Comparison of ENCODE assay signal across 17 cellular contexts in the genomic region with DNA sequence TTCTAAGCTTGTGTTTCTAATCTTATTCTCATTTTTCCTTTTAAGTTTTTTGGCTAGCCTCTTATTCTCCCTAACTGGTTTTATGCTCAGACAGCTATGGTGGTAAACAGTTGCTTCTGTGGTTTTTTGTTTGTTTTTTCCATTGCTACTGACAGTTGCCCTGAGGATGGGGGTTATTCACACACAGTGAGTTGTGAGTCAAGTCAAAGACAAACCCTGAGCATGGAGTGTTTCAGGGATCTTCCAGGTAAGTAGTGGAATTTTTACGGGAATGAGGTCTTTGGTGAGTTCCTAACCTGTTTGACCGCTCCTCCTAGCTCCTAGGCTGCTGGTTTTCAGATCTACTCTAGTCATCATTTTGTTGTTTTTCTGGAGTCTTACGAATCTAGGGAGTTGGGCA.
DNase-seq lines count a peak whose midpoint lies in the region; ATAC-seq and TF ChIP-seq lines count a peak whose summit lies in the region.
"Had no signal": no experiment of that assay in that cellular context is flagged by ENCODE, and none has a peak within 500 bp of the region (broad histone marks: within the 10 kb centered on the region; RNA-seq: fewer than 3 reads in every experiment).

No MANE protein-coding gene starts in this region.

- H3K79me2 ChIP-seq in mammary epithelial cell (ENCODE audit: insufficient read depth, low read length) = no peaks in the 10 kb centered on the region
- H3K79me2 ChIP-seq in smooth muscle cell (ENCODE audit: low read depth) = no peaks in the 10 kb centered on the region

- no peak overlapping the region for H3K27ac Mint-ChIP-seq in MCF 10A (ENCODE audit: low read depth, unreplicated experiment)
- H3K27ac Mint-ChIP-seq in WTC11 = no peak overlapping the region
- no peak overlapping the region for H3K27ac Mint-ChIP-seq in glutamatergic neuron (ENCODE audit: unreplicated experiment)
- H3K27ac Mint-ChIP-seq: CD14-positive monocyte; CD8-positive, alpha-beta T cell had no signal

- TF ChIP-seq CTCF in mammary epithelial cell (conservative IDR thresholded peaks at IDR 0.05 in 1 of 2, IDR thresholded peaks at IDR 0.05 in 1 of 2; ENCODE audit: extremely low read depth in 1 of 2, insufficient read depth in 1 of 2, low read depth in 1 of 2, low read length in 2 of 2) (no peak), MCF 10A (IDR thresholded peaks at IDR 0.05; ENCODE audit: unreplicated experiment) (no peak), WTC11 (IDR thresholded peaks at IDR 0.05) (no peak), smooth muscle cell (IDR thresholded peaks at IDR 0.05; ENCODE audit: borderline replicate concordance, insufficient read depth, poor library complexity, severe bottlenecking) (no peak), esophagus squamous epithelium (IDR thresholded peaks at IDR 0.05) (no peak), foreskin fibroblast (IDR thresholded peaks at IDR 0.05; ENCODE audit: low read depth, low read length) (no peak), glutamatergic neuron (IDR thresholded peaks at IDR 0.05; ENCODE audit: partially characterized antibody, unreplicated experiment) (no peak)

- H3K4me2 ChIP-seq in mammary epithelial cell (ENCODE audit: insufficient read depth, low read depth, low read length) (no peak overlapping the region), smooth muscle cell (no peak overlapping the region)

- H3K9ac ChIP-seq in mammary epithelial cell (ENCODE audit: insufficient read depth, low read length) (no peak overlapping the region), smooth muscle cell (ENCODE audit: low read depth) (no peak overlapping the region)

- no peaks in the 10 kb centered on the region for H3K27me3 Mint-ChIP-seq in MCF 10A (ENCODE audit: insufficient read depth, unreplicated experiment)
- no peaks in the 10 kb centered on the region for H3K27me3 Mint-ChIP-seq in WTC11 (ENCODE audit: low read depth)
- H3K27me3 Mint-ChIP-seq in glutamatergic neuron (ENCODE audit: unreplicated experiment) = peaks cover 2% of the 10 kb centered on the region

- DNase-seq in mammary epithelial cell (peak; percentile 23), MCF 10A (ENCODE audit: unreplicated experiment) (no peak), WTC11 (ENCODE audit: low spot score) (no peak), iPS-NIHi7 (ENCODE audit: extremely low spot score) (peak; percentile 15), smooth muscle cell (lab: John Stamatoyannopoulos, UW; ENCODE audit: unreplicated experiment) (no peak), esophagus squamous epithelium (lab: John Stamatoyannopoulos, UW) (no peak), foreskin fibroblast (no peak), glutamatergic neuron (no peak)
- DNase-seq: CD8-positive, alpha-beta T cell; COR-L47; DMS153; DMS79 treated with DMSO at 0.1 percent for 48 hours; GF-D8 had no signal

- BruUV-seq in mammary epithelial cell (replicated peaks; lab: Mats Ljungman, UMichigan) = no TSS peak
- no TSS peak for BruUV-seq in MCF 10A (replicated peaks; lab: Mats Ljungman, UMichigan)

- dilution Hi-C loops in mammary epithelial cell (cut with HindIII; ENCODE audit: low sequenced_read_pairs) = no loop called here

- TF ChIP-seq POLR2A in esophagus squamous epithelium (IDR thresholded peaks at IDR 0.05) = no peak

- H3K27ac ChIP-seq in mammary epithelial cell (ENCODE audit: insufficient read depth, low read depth, low read length) (no peak overlapping the region), smooth muscle cell (ENCODE audit: low read depth) (peak overlapping the region; percentile 40), esophagus squamous epithelium (no peak overlapping the region)
- H3K27ac ChIP-seq: 22Rv1, HL-60 had no signal

- H4K20me1 ChIP-seq in mammary epithelial cell (ENCODE audit: insufficient read depth, low read length) (no peaks in the 10 kb centered on the region), smooth muscle cell (ENCODE audit: low read depth) (no peaks in the 10 kb centered on the region)

- POLR2A ChIA-PET in MCF 10A (lab: Yijun Ruan, JAX) (no interaction called here), WTC11 (lab: Charles Lee) (no interaction called here)

- in situ Hi-C loops in mammary epithelial cell (cut with MboI; ENCODE audit: low sequenced_read_pairs in 2 of 2) = no loop called here

- H3K4me3 ChIP-seq in mammary epithelial cell (replicated peaks in 1 of 3; ENCODE audit: insufficient read depth in 1 of 3, low read depth in 2 of 3, low read length in 3 of 3) (no peak overlapping the region), smooth muscle cell (no peak overlapping the region), esophagus squamous epithelium (no peak overlapping the region), foreskin fibroblast (ENCODE audit: low read depth in 1 of 2, low read length in 2 of 2) (no peak overlapping the region)
- H3K4me3 ChIP-seq: HAP-1 had no signal

- H3K27me3 ChIP-seq in mammary epithelial cell (ENCODE audit: insufficient read depth, low read length) (no peaks in the 10 kb centered on the region), smooth muscle cell (ENCODE audit: low read depth) (no peaks in the 10 kb centered on the region), esophagus squamous epithelium (no peaks in the 10 kb centered on the region)

- 71% methylated on average over 3 of the region's 3 CpGs for WGBS in mammary epithelial cell (ENCODE audit: low coverage, missing lambda C conversion rate)
- 82% methylated on average over 3 of the region's 3 CpGs for whole genome bisulfite sequencing in smooth muscle cell (ENCODE audit: low lambda C conversion rate)
- WGBS in esophagus squamous epithelium, 2 donors = 83 to 85% methylated on average over 3 of the region's 3 CpGs

- CTCF ChIA-PET in mammary epithelial cell (lab: Charles Lee; ENCODE audit: low non-redundant PET) (no interaction called here), MCF 10A (lab: Yijun Ruan, JAX) (no interaction called here), WTC11 (lab: Charles Lee) (no interaction called here)

- H3K9me3 ChIP-seq in mammary epithelial cell (replicated peaks; ENCODE audit: insufficient read depth, low read length) (no peaks in the 10 kb centered on the region), smooth muscle cell (replicated peaks; ENCODE audit: low read depth) (no peaks in the 10 kb centered on the region), esophagus squamous epithelium (peaks cover 0 to 3% (median 0%) of the 10 kb centered on the region in 3 donors)
- H3K9me3 ChIP-seq: HAP-1 had no signal

- no peaks in the 10 kb centered on the region for H3F3A ChIP-seq in smooth muscle cell (ENCODE audit: low read depth)

- intact Hi-C loops in mammary epithelial cell (cut with micrococcal nuclease) (no loop called here), MCF 10A (cut with micrococcal nuclease) (no loop called here), esophagus squamous epithelium (cut with DNase I) (no loop called here)

- H3K9me3 Mint-ChIP-seq in MCF 10A (ENCODE audit: unreplicated experiment) (peaks cover 7% of the 10 kb centered on the region), WTC11 (peaks cover 7% of the 10 kb centered on the region; the same call in 1 of the 2 replicates), glutamatergic neuron (ENCODE audit: unreplicated experiment) (peaks cover 4% of the 10 kb centered on the region)

- H3K36me3 Mint-ChIP-seq in MCF 10A (ENCODE audit: insufficient read depth, unreplicated experiment) (no peaks in the 10 kb centered on the region), WTC11 (peaks cover 2% of the 10 kb centered on the region; the same call in 1 of the 2 replicates), glutamatergic neuron (ENCODE audit: unreplicated experiment) (peaks cover 19% of the 10 kb centered on the region)

- peak; percentile 41 for ATAC-seq in WTC11
- ATAC-seq: CD8-positive, alpha-beta T cell had no signal

- H3K4me3 Mint-ChIP-seq in MCF 10A (ENCODE audit: unreplicated experiment) (no peak overlapping the region), WTC11 (no peak overlapping the region), glutamatergic neuron (ENCODE audit: unreplicated experiment) (no peak overlapping the region)
- H3K4me3 Mint-ChIP-seq: CD14-positive monocyte; CD8-positive, alpha-beta T cell had no signal

- H3K36me3 ChIP-seq in mammary epithelial cell (ENCODE audit: insufficient read depth, low read length) (no peaks in the 10 kb centered on the region), smooth muscle cell (ENCODE audit: low read depth) (no peaks in the 10 kb centered on the region), esophagus squamous epithelium (no peaks in the 10 kb centered on the region)
- H3K36me3 ChIP-seq: HAP-1 had no signal

- H3K4me1 ChIP-seq in mammary epithelial cell (ENCODE audit: insufficient read depth, low read length) (no peaks in the 10 kb centered on the region), smooth muscle cell (ENCODE audit: low read depth) (no peaks in the 10 kb centered on the region), esophagus squamous epithelium (no peaks in the 10 kb centered on the region)
- H3K4me1 ChIP-seq: HAP-1 had no signal

- H3K4me1 Mint-ChIP-seq in MCF 10A (ENCODE audit: insufficient read depth, unreplicated experiment) = no peaks in the 10 kb centered on the region
- H3K4me1 Mint-ChIP-seq in WTC11 = peaks cover 5% of the 10 kb centered on the region; the same call in 1 of the 2 replicates
- no peaks in the 10 kb centered on the region for H3K4me1 Mint-ChIP-seq in glutamatergic neuron (ENCODE audit: low read depth, unreplicated experiment)
- H3K4me1 Mint-ChIP-seq: CD14-positive monocyte had no signal

- H2AFZ ChIP-seq in mammary epithelial cell (ENCODE audit: low read depth, low read length) (no peak overlapping the region), smooth muscle cell (ENCODE audit: low read depth) (no peak overlapping the region)

TF ChIP-seq in WTC11, 78 proteins besides CTCF, POLR2A, EP300 and RAD21:
- TF ChIP-seq, protein P1, sequence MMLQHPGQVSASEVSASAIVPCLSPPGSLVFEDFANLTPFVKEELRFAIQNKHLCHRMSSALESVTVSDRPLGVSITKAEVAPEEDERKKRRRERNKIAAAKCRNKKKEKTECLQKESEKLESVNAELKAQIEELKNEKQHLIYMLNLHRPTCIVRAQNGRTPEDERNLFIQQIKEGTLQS (CRISPR knock-in tag; conservative IDR thresholded peaks at IDR 0.05) = no peak
- TF ChIP-seq, protein P2, sequence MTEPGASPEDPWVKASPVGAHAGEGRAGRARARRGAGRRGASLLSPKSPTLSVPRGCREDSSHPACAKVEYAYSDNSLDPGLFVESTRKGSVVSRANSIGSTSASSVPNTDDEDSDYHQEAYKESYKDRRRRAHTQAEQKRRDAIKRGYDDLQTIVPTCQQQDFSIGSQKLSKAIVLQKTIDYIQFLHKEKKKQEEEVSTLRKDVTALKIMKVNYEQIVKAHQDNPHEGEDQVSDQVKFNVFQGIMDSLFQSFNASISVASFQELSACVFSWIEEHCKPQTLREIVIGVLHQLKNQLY (CRISPR knock-in tag; IDR thresholded peaks at IDR 0.05) = no peak
- TF ChIP-seq EMX1 (CRISPR knock-in tag; IDR thresholded peaks at IDR 0.05) (no peak), SMAD4 (CRISPR knock-in tag; IDR thresholded peaks at IDR 0.05) (no peak), SOX15 (CRISPR knock-in tag; IDR thresholded peaks at IDR 0.05) (no peak), CREM (CRISPR knock-in tag; IDR thresholded peaks at IDR 0.05) (no peak)

Comparison
In these comparisons a context has a peak if more than half of its experiments do, and no peak if none do; other contexts are left out.
1. DNase-seq: peak in mammary epithelial cell (single experiment) and iPS-NIHi7 (single experiment); none in MCF 10A (single experiment), WTC11 (single experiment), smooth muscle cell (single experiment), esophagus squamous epithelium (single experiment), foreskin fibroblast (0 of 2) and glutamatergic neuron (single experiment).